In the genomic region with DNA sequence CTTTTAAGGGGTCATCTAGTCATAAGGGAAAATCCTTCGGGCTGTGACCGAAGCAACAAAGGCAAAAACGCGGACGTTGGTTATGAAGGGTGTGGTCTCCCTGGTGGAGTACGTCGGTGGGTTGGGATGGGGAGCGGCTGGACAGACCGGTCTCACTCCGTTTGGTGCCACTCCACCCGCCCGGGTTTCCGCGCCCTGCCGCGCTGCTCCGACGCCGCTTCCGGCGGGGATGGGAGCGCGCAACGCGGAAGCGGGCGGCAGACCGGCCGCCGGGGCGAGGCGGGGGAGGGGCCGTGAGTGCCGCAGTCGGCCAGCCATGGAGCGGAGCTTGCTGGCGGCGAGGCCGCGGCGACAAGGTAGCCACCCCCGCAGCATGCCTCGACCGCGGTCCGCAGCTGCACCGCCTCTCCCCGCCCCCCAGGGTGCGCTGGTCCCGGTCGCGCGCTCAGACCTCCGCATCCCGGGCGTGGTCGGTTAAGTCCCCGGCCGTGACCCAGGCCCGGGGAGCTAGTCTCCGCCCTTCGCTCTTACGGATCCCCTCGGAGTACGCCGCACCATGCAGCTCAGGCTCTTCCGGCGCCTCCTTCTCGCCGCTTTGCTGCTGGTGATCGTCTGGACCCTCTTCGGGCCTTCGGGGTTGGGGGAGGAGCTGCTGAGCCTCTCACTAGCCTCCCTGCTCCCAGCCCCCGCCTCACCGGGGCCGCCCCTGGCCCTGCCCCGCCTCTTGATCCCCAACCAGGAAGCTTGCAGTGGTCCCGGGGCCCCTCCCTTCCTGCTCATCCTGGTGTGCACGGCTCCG, we compare ENCODE assay signal across 8 cellular contexts. TPM values are rescaled to one million over a fixed set of nuclear protein-coding genes. Genes with fewer than 3 reads are reported as not detected.
DNase-seq lines count a peak whose midpoint lies in the region; ATAC-seq and TF ChIP-seq lines count a peak whose summit lies in the region.

A gene with protein sequence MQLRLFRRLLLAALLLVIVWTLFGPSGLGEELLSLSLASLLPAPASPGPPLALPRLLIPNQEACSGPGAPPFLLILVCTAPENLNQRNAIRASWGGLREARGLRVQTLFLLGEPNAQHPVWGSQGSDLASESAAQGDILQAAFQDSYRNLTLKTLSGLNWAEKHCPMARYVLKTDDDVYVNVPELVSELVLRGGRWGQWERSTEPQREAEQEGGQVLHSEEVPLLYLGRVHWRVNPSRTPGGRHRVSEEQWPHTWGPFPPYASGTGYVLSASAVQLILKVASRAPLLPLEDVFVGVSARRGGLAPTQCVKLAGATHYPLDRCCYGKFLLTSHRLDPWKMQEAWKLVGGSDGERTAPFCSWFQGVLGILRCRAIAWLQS (plus strand): TSS at position 260 of the 799 bp plus-strand sequence. CDS start 297 bp downstream, at position 557.

- peaks cover 37% of the 10 kb centered on the region for H3K4me1 Mint-ChIP-seq in activated CD4-positive, alpha-beta memory T cell treated with anti-CD3 and anti-CD28 coated beads for 36 hours (ENCODE audit: low read depth)

- TF ChIP-seq CTCF in AG04449 (IDR thresholded peaks at IDR 0.05; ENCODE audit: insufficient read depth, low read length, missing control alignments) (peak; percentile 65), lung (IDR thresholded peaks at IDR 0.05; ENCODE audit: control extremely low read depth, extremely low read depth) (no peak)

- peaks cover 50% of the 10 kb centered on the region for H3K36me3 Mint-ChIP-seq in activated CD4-positive, alpha-beta memory T cell treated with anti-CD3 and anti-CD28 coated beads for 36 hours

- DNase-seq in AG04449 (ENCODE audit: low read depth, low spot score) (no peak), NCI-H69 (lab: John Stamatoyannopoulos, UW) (peak; percentile 90), lung (ENCODE audit: low spot score) (peak; percentile 77)
- peak; percentile 85 for DNase-seq in activated CD4-positive, alpha-beta memory T cell treated with anti-CD3 and anti-CD28 coated beads for 36 hours
- DNase-seq in effector CD8-positive, alpha-beta T cell (lab: John Stamatoyannopoulos, UW) = peak; percentile 56
- peak; percentile 49 for DNase-seq in stimulated activated CD8-positive, alpha-beta memory T cell treated with anti-CD3 and anti-CD28 coated beads, Interleukin-12 subunit alpha, Interleukin-12 subunit beta, amount 100 ng/mL, for 1 hour (ENCODE audit: low read depth)

- WGBS in lung, 2 donors = 1 to 2% methylated on average over 63 to 80 of the region's 80 CpGs

- H3K36me3 ChIP-seq in lung (ENCODE audit: control insufficient read depth in 2 of 2, insufficient read depth in 2 of 2, low read length in 2 of 2) = peaks cover 9 to 38% of the 10 kb centered on the region in 2 donors

- peak within 1 kb of the TSS; percentile 92 for H3K27ac Mint-ChIP-seq in activated CD4-positive, alpha-beta memory T cell treated with anti-CD3 and anti-CD28 coated beads for 36 hours

- no peaks in the 10 kb centered on the region for H3K9me3 Mint-ChIP-seq in activated CD4-positive, alpha-beta memory T cell treated with anti-CD3 and anti-CD28 coated beads for 36 hours

- H3K4me3 ChIP-seq in AG04449 (ENCODE audit: low read depth, low read length) = peak within 1 kb of the TSS; percentile 49
- H3K4me3 ChIP-seq in lung = peak within 1 kb of the TSS; percentile 71

- peak within 1 kb of the TSS; percentile 77 to 89 for H3K27ac ChIP-seq in lung (ENCODE audit: low read depth in 1 of 2, low read length in 1 of 2)

- peak within 1 kb of the TSS; percentile 94 for H3K4me3 Mint-ChIP-seq in activated CD4-positive, alpha-beta memory T cell treated with anti-CD3 and anti-CD28 coated beads for 36 hours

- ATAC-seq in GM18511 (IDR thresholded peaks at IDR 0.05; ENCODE audit: unreplicated experiment) (peak; percentile 69), HG03039 (IDR thresholded peaks at IDR 0.05; ENCODE audit: unreplicated experiment) (peak; percentile 38), lung (ENCODE audit: insufficient read depth, low FRiP score) (peak; percentile 71)

- peaks cover 13 to 23% of the 10 kb centered on the region in 2 donors for H3K4me1 ChIP-seq in lung (ENCODE audit: control insufficient read depth in 2 of 2, insufficient read depth in 2 of 2, low read length in 2 of 2)

- H3K27me3 Mint-ChIP-seq in activated CD4-positive, alpha-beta memory T cell treated with anti-CD3 and anti-CD28 coated beads for 36 hours = no peaks in the 10 kb centered on the region

- CTCF ChIA-PET in AG04449 (lab: Yijun Ruan, JAX) = interaction anchor here (0.8 to 6.1 kb wide), 12 partner anchors 12 to 131 kb away, joined by 3 to 41 read pairs (median 4); a partner anchor contains a TSS
- CTCF ChIA-PET in activated CD4-positive, alpha-beta memory T cell treated with anti-CD3 and anti-CD28 coated beads for 36 hours (lab: Charles Lee) = interaction anchor here (0.6 to 3.4 kb wide), 17 partner anchors 12 to 1084 kb away, joined by 3 to 37 read pairs (median 5); a partner anchor contains a TSS

- intact Hi-C loops in activated CD4-positive, alpha-beta memory T cell treated with anti-CD3 and anti-CD28 coated beads for 36 hours (cut with micrococcal nuclease) = loop anchor here (1.0 to 10.0 kb wide), 3 partner anchors 12 to 298 kb away; a partner anchor contains a TSS

- no peaks in the 10 kb centered on the region for H3K9me3 ChIP-seq in lung (ENCODE audit: control insufficient read depth in 2 of 2, insufficient read depth in 1 of 2, low read length in 1 of 2)

- H3K27me3 ChIP-seq in lung (ENCODE audit: control insufficient read depth, insufficient read depth) = no peaks in the 10 kb centered on the region

- POLR2A ChIA-PET in AG04449 (lab: Yijun Ruan, JAX) = interaction anchor here (0.6 to 3.9 kb wide), 11 partner anchors 11 to 305 kb away, joined by 3 to 57 read pairs (median 4); a partner anchor contains a TSS
- POLR2A ChIA-PET in activated CD4-positive, alpha-beta memory T cell treated with anti-CD3 and anti-CD28 coated beads for 36 hours (lab: Charles Lee) = interaction anchor here (0.5 to 4.9 kb wide), 18 partner anchors 10 to 306 kb away, joined by 3 to 40 read pairs (median 5); a partner anchor contains a TSS

RNA-seq across cellular contexts. Expression of the gene that starts here (rescaled TPM):
- total RNA-seq in activated CD4-positive, alpha-beta memory T cell treated with anti-CD3 and anti-CD28 coated beads for 36 hours = 1 to 10 TPM; 5.9 to 6.7 TPM
- total RNA-seq in lung = 10 to 100 TPM in 1 of 2 donors, 1 to 10 TPM in 1; 6.8 to 19.0 TPM
- polyA plus RNA-seq in lung = 10 to 100 TPM; 11.2 to 16.8 TPM
